ENCODE assay signal across 18 cellular contexts in the genomic region with DNA sequence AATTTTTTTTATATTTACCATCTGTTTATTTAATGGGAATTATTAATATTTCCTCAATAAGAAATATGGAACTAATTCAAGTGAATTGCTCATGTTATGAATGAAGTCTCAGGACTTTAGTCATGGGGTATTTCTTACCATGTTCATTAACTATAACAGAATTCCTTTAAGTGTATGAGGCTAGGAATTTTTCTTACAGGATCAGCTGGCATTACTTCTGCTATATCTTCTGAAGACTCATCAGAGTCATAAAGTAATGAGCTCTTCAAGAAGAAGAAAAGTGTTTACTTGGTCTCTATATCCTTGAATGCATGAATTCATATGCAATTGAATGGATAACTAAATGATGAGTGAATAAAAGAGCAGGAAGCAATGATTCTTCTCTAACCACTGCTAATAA.
DNase-seq lines count a peak whose midpoint lies in the region; ATAC-seq, FAIRE-seq and TF ChIP-seq lines count a peak whose summit lies in the region.
"Had no signal": no experiment of that assay in that cellular context is flagged by ENCODE, and none has a peak within 500 bp of the region (broad histone marks: within the 10 kb centered on the region; RNA-seq: fewer than 3 reads in every experiment).

No MANE protein-coding gene starts in this region.

- TF ChIP-seq EP300 in H1 (IDR thresholded peaks at IDR 0.05; ENCODE audit: borderline replicate concordance in 1 of 2, low read depth in 2 of 2, low read length in 2 of 2) (no peak), transverse colon (IDR thresholded peaks at IDR 0.05; ENCODE audit: low read depth) (no peak)

- TF ChIP-seq POLR2A in H1 (IDR thresholded peaks at IDR 0.05; ENCODE audit: control extremely low read depth in 1 of 2, low read depth in 2 of 2, low read length in 2 of 2) (no peak), transverse colon (IDR thresholded peaks at IDR 0.05) (no peak)

- intact Hi-C loops in naive thymus-derived CD4-positive, alpha-beta T cell (cut with micrococcal nuclease), result no loop called here
- intact Hi-C loops in transverse colon (cut with DNase I; ENCODE audit: low total_unique reads), result no loop called here

- H2AFZ ChIP-seq in ACC112 (ENCODE audit: low read length, unreplicated experiment) (peak overlapping the region; percentile 45), GM23248 (no peak overlapping the region), H1 (ENCODE audit: low read length) (no peak overlapping the region)

- H3K4me1 Mint-ChIP-seq in naive thymus-derived CD4-positive, alpha-beta T cell, result no peaks in the 10 kb centered on the region
- H3K4me1 Mint-ChIP-seq: B cell, IgD-negative memory B cell had no signal

- no peak overlapping the region; the same call in 1 of the 2 replicates for H3K18ac ChIP-seq in H1 (ENCODE audit: extremely low read depth, low read length)

- H3K4me3 ChIP-seq in ACC112 (ENCODE audit: low read depth, low read length) (no peak overlapping the region), GM23248 (no peak overlapping the region), H1 (ENCODE audit: extremely low read depth in 1 of 4, insufficient read depth in 2 of 4, low read depth in 3 of 4, low read length in 4 of 4) (no peak overlapping the region), transverse colon (no peak overlapping the region)
- H3K4me3 ChIP-seq in naive thymus-derived CD4-positive, alpha-beta T cell (ENCODE audit: low read length), result no peak overlapping the region

- H3K36me3 Mint-ChIP-seq in naive thymus-derived CD4-positive, alpha-beta T cell, result no peaks in the 10 kb centered on the region
- H3K36me3 Mint-ChIP-seq: IgD-negative memory B cell had no signal

- TF ChIP-seq CTCF in H1 (IDR thresholded peaks at IDR 0.05; ENCODE audit: control extremely low read depth in 1 of 3, insufficient read depth in 1 of 3, low read depth in 1 of 3, low read length in 3 of 3), result no peak
- no peak for TF ChIP-seq CTCF in transverse colon (IDR thresholded peaks at IDR 0.05)

- no peak overlapping the region for H3K23ac ChIP-seq in H1 (ENCODE audit: insufficient read length)

- H3K56ac ChIP-seq in H1 (replicated peaks; ENCODE audit: insufficient read length, low read depth, low read length), result no peak overlapping the region

- no peak overlapping the region for H3K4me2 ChIP-seq in GM23248 (ENCODE audit: unreplicated experiment)
- no peak overlapping the region for H3K4me2 ChIP-seq in H1 (ENCODE audit: insufficient read depth in 1 of 2, low read depth in 2 of 2, low read length in 2 of 2)

- H3K27me3 ChIP-seq in ACC112 (ENCODE audit: insufficient read depth, low read length), result no peaks in the 10 kb centered on the region
- no peaks in the 10 kb centered on the region for H3K27me3 ChIP-seq in GM23248 (replicated peaks; ENCODE audit: insufficient read depth)
- no peaks in the 10 kb centered on the region for H3K27me3 ChIP-seq in H1 (replicated peaks in 1 of 4; ENCODE audit: control insufficient read depth in 3 of 4, extremely low read depth in 1 of 4, insufficient read depth in 3 of 4, low read length in 3 of 4)
- no peaks in the 10 kb centered on the region for H3K27me3 ChIP-seq in naive thymus-derived CD4-positive, alpha-beta T cell (ENCODE audit: control insufficient read depth in 2 of 2, insufficient read depth in 2 of 2, low read length in 2 of 2)
- H3K27me3 ChIP-seq in transverse colon, result no peaks in the 10 kb centered on the region

- H2AK5ac ChIP-seq in H1 (ENCODE audit: low read depth, low read length), result no peak overlapping the region

- no peak overlapping the region for H2BK120ac ChIP-seq in H1 (replicated peaks; ENCODE audit: low read depth, low read length)

- H3K36me3 ChIP-seq in ACC112 (ENCODE audit: insufficient read depth, low read length) (no peaks in the 10 kb centered on the region), GM23248 (ENCODE audit: low read depth) (no peaks in the 10 kb centered on the region), H1 (ENCODE audit: control insufficient read depth in 2 of 4, insufficient read depth in 4 of 4, low read length in 3 of 4) (no peaks in the 10 kb centered on the region), transverse colon (no peaks in the 10 kb centered on the region)
- no peaks in the 10 kb centered on the region for H3K36me3 ChIP-seq in naive thymus-derived CD4-positive, alpha-beta T cell (ENCODE audit: control insufficient read depth in 2 of 3, insufficient read depth in 3 of 3, low read length in 3 of 3)

- TF ChIP-seq RAD21 in H1 (IDR thresholded peaks at IDR 0.05 in 1 of 2, conservative IDR thresholded peaks at IDR 0.05 in 1 of 2; ENCODE audit: low read depth in 2 of 2, low read length in 2 of 2), result no peak

- POLR2A ChIA-PET in H1 (lab: Charles Lee; ENCODE audit: partially characterized antibody), result interaction anchor here (1.2 to 1.7 kb wide), 2 partner anchors 486 to 487 kb away, joined by 3 to 7 read pairs; partner anchors contain the start of gene THBS1
- POLR2A ChIA-PET in naive thymus-derived CD4-positive, alpha-beta T cell (lab: Charles Lee), result no interaction called here

- no peak overlapping the region for H4K8ac ChIP-seq in H1 (ENCODE audit: extremely low read depth, insufficient read depth, low read length)

- H2BK12ac ChIP-seq in H1 (ENCODE audit: low read depth, low read length), result no peak overlapping the region

- no peak overlapping the region for H3K27ac ChIP-seq in ACC112 (ENCODE audit: low read depth, low read length)
- peak overlapping the region; percentile 10 for H3K27ac ChIP-seq in GM23248
- H3K27ac ChIP-seq in H1 (ENCODE audit: low read depth, low read length), result no peak overlapping the region
- no peak overlapping the region for H3K27ac ChIP-seq in naive thymus-derived CD4-positive, alpha-beta T cell (ENCODE audit: low read depth, low read length)
- peak overlapping the region in 1 of 4 donors; percentile 13 for H3K27ac ChIP-seq in transverse colon
- H3K27ac ChIP-seq: 22Rv1 had no signal

- H3F3A ChIP-seq in GM23248 (ENCODE audit: insufficient read depth), result peaks cover 17% of the 10 kb centered on the region; the same call in 1 of the 2 replicates

- H3K79me2 ChIP-seq in ACC112 (ENCODE audit: control insufficient read depth, insufficient read depth, low read length, unreplicated experiment) (no peaks in the 10 kb centered on the region), GM23248 (ENCODE audit: insufficient read depth) (no peaks in the 10 kb centered on the region), H1 (ENCODE audit: control insufficient read depth in 1 of 2, insufficient read depth in 2 of 2, low read length in 2 of 2) (no peaks in the 10 kb centered on the region)

- no peak overlapping the region for H3K4ac ChIP-seq in H1 (replicated peaks; ENCODE audit: insufficient read length, low read depth, low read length)

- no peak overlapping the region for H3K27ac Mint-ChIP-seq in naive thymus-derived CD4-positive, alpha-beta T cell
- H3K27ac Mint-ChIP-seq: B cell; CD4-positive, alpha-beta T cell; IgD-negative memory B cell had no signal

- CTCF ChIA-PET in H1 (lab: Charles Lee; ENCODE audit: partially characterized antibody), result interaction anchor here (1.0 kb wide), 1 partner anchor 31 kb away, joined by 3 read pairs; no protein-coding TSS in a partner anchor
- CTCF ChIA-PET in naive thymus-derived CD4-positive, alpha-beta T cell (lab: Charles Lee), result no interaction called here

- H2BK20ac ChIP-seq in H1 (ENCODE audit: low read length), result no peak overlapping the region

- H3K79me1 ChIP-seq in H1 (ENCODE audit: low read depth, low read length), result no peaks in the 10 kb centered on the region

- FAIRE-seq in H1 (lab: Jason Lieb, UNC), result no peak
- FAIRE-seq: GM12891 had no signal

- H3K14ac ChIP-seq in H1 (ENCODE audit: insufficient read length), result no peak overlapping the region

- peaks cover 14 to 20% (median 19%) of the 10 kb centered on the region in 5 donors for H3K27me3 Mint-ChIP-seq in naive thymus-derived CD4-positive, alpha-beta T cell
- H3K27me3 Mint-ChIP-seq: B cell, IgD-negative memory B cell had no signal

- in situ Hi-C loops in GM23248 (cut with MboI), result no loop called here
- in situ Hi-C loops in transverse colon (cut with MboI; ENCODE audit: low pct_ligation_motif_present in 1 of 4, low pct_unique_long_range_greater_than_20kb in 1 of 4, low sequenced_read_pairs in 3 of 4), result no loop called here

- H4K20me1 ChIP-seq in GM23248 (ENCODE audit: insufficient read depth) (no peaks in the 10 kb centered on the region), H1 (replicated peaks in 1 of 2; ENCODE audit: control insufficient read depth in 1 of 2, insufficient read depth in 2 of 2, low read length in 2 of 2) (no peaks in the 10 kb centered on the region)

- H3K9ac ChIP-seq in GM23248 (no peak overlapping the region), H1 (replicated peaks in 1 of 4; ENCODE audit: extremely low read depth in 1 of 4, low read depth in 3 of 4, low read length in 3 of 4) (no peak overlapping the region)

- peak overlapping the region; percentile 54 for H4K5ac ChIP-seq in H1 (ENCODE audit: insufficient read length, low read depth, low read length)

- H3K9me3 ChIP-seq in GM23248 (ENCODE audit: low read depth) (no peaks in the 10 kb centered on the region), H1 (ENCODE audit: insufficient read depth in 2 of 2, low read depth in 1 of 2, low read length in 1 of 2) (no peaks in the 10 kb centered on the region), transverse colon (no peaks in the 10 kb centered on the region)
- H3K9me3 ChIP-seq in naive thymus-derived CD4-positive, alpha-beta T cell (ENCODE audit: control insufficient read depth in 2 of 3, low read length in 3 of 3), result no peaks in the 10 kb centered on the region

- no peak for ATAC-seq in naive thymus-derived CD4-positive, alpha-beta T cell
- ATAC-seq in GM19452 (IDR thresholded peaks at IDR 0.05; ENCODE audit: unreplicated experiment), result no peak

- peaks cover 0 to 2% (median 0%) of the 10 kb centered on the region in 11 donors for H3K9me3 Mint-ChIP-seq in naive thymus-derived CD4-positive, alpha-beta T cell
- H3K9me3 Mint-ChIP-seq: CD4-positive, alpha-beta T cell had no signal

- no peak overlapping the region for H3K4me3 Mint-ChIP-seq in naive thymus-derived CD4-positive, alpha-beta T cell
- H3K4me3 Mint-ChIP-seq: B cell; CD4-positive, alpha-beta T cell; IgD-negative memory B cell had no signal

- H3K4me1 ChIP-seq in ACC112 (ENCODE audit: control insufficient read depth, insufficient read depth, low read length, unreplicated experiment), result no peaks in the 10 kb centered on the region
- peaks cover 21% of the 10 kb centered on the region for H3K4me1 ChIP-seq in GM23248 (ENCODE audit: insufficient read depth)
- H3K4me1 ChIP-seq in H1 (replicated peaks in 1 of 4; ENCODE audit: control insufficient read depth in 3 of 4, insufficient read depth in 4 of 4, low read length in 3 of 4), result peaks cover 0 to 19% (median 10%) of the 10 kb centered on the region in 4 experiments; a peak in 6 of 7 replicates
- no peaks in the 10 kb centered on the region for H3K4me1 ChIP-seq in naive thymus-derived CD4-positive, alpha-beta T cell (ENCODE audit: control insufficient read depth in 2 of 2, insufficient read depth in 2 of 2, low read length in 2 of 2)
- H3K4me1 ChIP-seq in transverse colon, result peaks cover 0 to 9% (median 0%) of the 10 kb centered on the region in 4 donors

- no peaks in the 10 kb centered on the region for H3K9me2 ChIP-seq in GM23248 (ENCODE audit: insufficient read depth)

- DNase-seq in GM23248, result peak; percentile 51
- DNase-seq in H1 (ENCODE audit: low read depth in 1 of 2, low spot score in 2 of 2), result no peak
- peak; percentile 79 for DNase-seq in kidney tubule cell (ENCODE audit: low spot score)
- DNase-seq in naive thymus-derived CD4-positive, alpha-beta T cell, result no peak
- no peak for DNase-seq in activated CD4-positive, alpha-beta T cell treated with anti-CD3 and anti-CD28 coated beads, Interleukin-2, amount 50 U/mL, for 48 hours
- no peak for DNase-seq in transverse colon
- DNase-seq: C1 segment of cervical spinal cord; Calu3; CD4-positive, alpha-beta T cell; DMS 273 treated with DMSO at 0.1 percent for 48 hours; GOT3; HCEC 1CT had no signal

- H4K91ac ChIP-seq in H1 (replicated peaks; ENCODE audit: insufficient read length, low read length), result no peak overlapping the region

- H3K23me2 ChIP-seq in H1 (ENCODE audit: low read depth, low read length), result no peaks in the 10 kb centered on the region

- H2BK5ac ChIP-seq in H1 (ENCODE audit: low read depth, low read length), result no peak overlapping the region

- H2BK15ac ChIP-seq in H1 (ENCODE audit: low read length), result no peak overlapping the region

Comparison
In these comparisons a context has a peak if more than half of its experiments do, and no peak if none do; other contexts are left out.
1. DNase-seq: peak in GM23248 (single experiment) and kidney tubule cell (single experiment); none in H1 (0 of 2), naive thymus-derived CD4-positive, alpha-beta T cell (0 of 9), activated CD4-positive, alpha-beta T cell treated with anti-CD3 and anti-CD28 coated beads, Interleukin-2, amount 50 U/mL, for 48 hours (0 of 2) and transverse colon (single experiment).